7 cellular contexts compared by ENCODE assay signal in genomic region chr11:65452259-65452658, GRCh38. TPM values are rescaled to one million over a fixed set of nuclear protein-coding genes. Genes with fewer than 3 reads are reported as not detected.
A peak's percentile ranks its signal among the peaks of the same experiment; 100 is the strongest.
DNase-seq lines count a peak whose midpoint lies in the region; ATAC-seq and TF ChIP-seq lines count a peak whose summit lies in the region.
"Not testable (repeated sequence)": the region's sequence is repeated elsewhere in the genome, so short reads cannot be mapped to it uniquely, and the experiment has no call there.

No MANE protein-coding gene starts in this region.

- peaks cover 12% of the 10 kb centered on the region for H3K79me2 ChIP-seq in PC-9 (ENCODE audit: low read depth)

- not testable (repeated sequence) for H3K9me2 ChIP-seq in PC-9 (ENCODE audit: insufficient read depth)

- peak overlapping the region; percentile 58 for H3K27ac Mint-ChIP-seq in activated naive CD8-positive, alpha-beta T cell treated with anti-CD3 and anti-CD28 coated beads for 36 hours
- H3K27ac Mint-ChIP-seq in dendritic cell treated with granulocyte-macrophage colony-stimulating factor and Interleukin-4, amounts not matched to agents 40 ng/mL and 50 ng/mL, for 4 days: peak overlapping the region; percentile 66
- H3K27ac Mint-ChIP-seq in glutamatergic neuron (ENCODE audit: unreplicated experiment): peak overlapping the region; percentile 48

- not testable (repeated sequence) for H3K36me3 ChIP-seq in PC-9 (ENCODE audit: low read depth); gastrocnemius medialis; suprapubic skin

- BruUV-seq in PC-9 (replicated peaks; lab: Mats Ljungman, UMichigan): not testable (repeated sequence)

- not testable (repeated sequence) for H3K27me3 ChIP-seq in PC-9 (ENCODE audit: insufficient read depth, low read depth); gastrocnemius medialis; suprapubic skin

- TF ChIP-seq EP300 in suprapubic skin (IDR thresholded peaks at IDR 0.05): not testable (repeated sequence)

- not testable (repeated sequence) for TF ChIP-seq POLR2A in gastrocnemius medialis (IDR thresholded peaks at IDR 0.05); suprapubic skin (IDR thresholded peaks at IDR 0.05)

- H3K4me1 ChIP-seq in PC-9 (replicated peaks; ENCODE audit: insufficient read depth) (peaks cover 25% of the 10 kb centered on the region), gastrocnemius medialis (peaks cover 12 to 16% of the 10 kb centered on the region in 2 donors), suprapubic skin (peaks cover 37% of the 10 kb centered on the region)

- peak overlapping the region; percentile 64 for H3K27ac ChIP-seq in PC-9
- H3K27ac ChIP-seq in gastrocnemius medialis: peak overlapping the region; percentile 87 to 93 (median 90)
- peak overlapping the region; percentile 76 for H3K27ac ChIP-seq in suprapubic skin

- H3K9me3 ChIP-seq in PC-9 (ENCODE audit: insufficient read depth, low read depth); gastrocnemius medialis; suprapubic skin: not testable (repeated sequence)

- H3K27me3 Mint-ChIP-seq in activated naive CD8-positive, alpha-beta T cell treated with anti-CD3 and anti-CD28 coated beads for 36 hours; dendritic cell treated with granulocyte-macrophage colony-stimulating factor and Interleukin-4, amounts not matched to agents 40 ng/mL and 50 ng/mL, for 4 days; glutamatergic neuron (ENCODE audit: unreplicated experiment): not testable (repeated sequence)

- POLR2A ChIA-PET in PC-9 (lab: Charles Lee; ENCODE audit: unreplicated experiment): not testable (repeated sequence)

- H3K4me3 Mint-ChIP-seq in activated naive CD8-positive, alpha-beta T cell treated with anti-CD3 and anti-CD28 coated beads for 36 hours; dendritic cell treated with granulocyte-macrophage colony-stimulating factor and Interleukin-4, amounts not matched to agents 40 ng/mL and 50 ng/mL, for 4 days; glutamatergic neuron (ENCODE audit: unreplicated experiment): not testable (repeated sequence)

- WGBS in suprapubic skin: 92% methylated on average over 1 of the region's 3 CpGs

- DNase-seq in PC-9; activated naive CD8-positive, alpha-beta T cell treated with anti-CD3 and anti-CD28 coated beads for 36 hours; glutamatergic neuron; gastrocnemius medialis; suprapubic skin (ENCODE audit: low spot score in 2 of 2): not testable (repeated sequence)
- DNase-seq in mesenteric fat pad (ENCODE audit: low spot score): peak; percentile 1

- H3K4me2 ChIP-seq in PC-9: not testable (repeated sequence)

- not testable (repeated sequence) for H3K4me3 ChIP-seq in PC-9, gastrocnemius medialis, suprapubic skin

- peaks cover 49% of the 10 kb centered on the region for H3F3A ChIP-seq in PC-9 (ENCODE audit: insufficient read depth, low read depth)

- in situ Hi-C loops in gastrocnemius medialis (cut with MboI; ENCODE audit: low sequenced_read_pairs in 4 of 4): not testable (repeated sequence)

- H2AFZ ChIP-seq in PC-9: not testable (repeated sequence)

- H3K4me1 Mint-ChIP-seq in activated naive CD8-positive, alpha-beta T cell treated with anti-CD3 and anti-CD28 coated beads for 36 hours: peaks cover 13% of the 10 kb centered on the region
- peaks cover 38% of the 10 kb centered on the region for H3K4me1 Mint-ChIP-seq in dendritic cell treated with granulocyte-macrophage colony-stimulating factor and Interleukin-4, amounts not matched to agents 40 ng/mL and 50 ng/mL, for 4 days (ENCODE audit: low read depth)
- H3K4me1 Mint-ChIP-seq in glutamatergic neuron (ENCODE audit: low read depth, unreplicated experiment): peaks cover 12% of the 10 kb centered on the region

- not testable (repeated sequence) for ATAC-seq in gastrocnemius medialis

- not testable (repeated sequence) for H3K36me3 Mint-ChIP-seq in activated naive CD8-positive, alpha-beta T cell treated with anti-CD3 and anti-CD28 coated beads for 36 hours; dendritic cell treated with granulocyte-macrophage colony-stimulating factor and Interleukin-4, amounts not matched to agents 40 ng/mL and 50 ng/mL, for 4 days (ENCODE audit: low read depth)
- peaks cover 15% of the 10 kb centered on the region for H3K36me3 Mint-ChIP-seq in glutamatergic neuron (ENCODE audit: unreplicated experiment)

- H3K9me3 Mint-ChIP-seq in activated naive CD8-positive, alpha-beta T cell treated with anti-CD3 and anti-CD28 coated beads for 36 hours; dendritic cell treated with granulocyte-macrophage colony-stimulating factor and Interleukin-4, amounts not matched to agents 40 ng/mL and 50 ng/mL, for 4 days: not testable (repeated sequence)
- peaks cover 13% of the 10 kb centered on the region for H3K9me3 Mint-ChIP-seq in glutamatergic neuron (ENCODE audit: unreplicated experiment)

- TF ChIP-seq CTCF in PC-9 (conservative IDR thresholded peaks at IDR 0.05); glutamatergic neuron (IDR thresholded peaks at IDR 0.05; ENCODE audit: partially characterized antibody, unreplicated experiment); gastrocnemius medialis (IDR thresholded peaks at IDR 0.05 in 4 of 5, conservative IDR thresholded peaks at IDR 0.05 in 1 of 5); suprapubic skin (IDR thresholded peaks at IDR 0.05): not testable (repeated sequence)

- not testable (repeated sequence) for H4K20me1 ChIP-seq in PC-9 (ENCODE audit: insufficient read depth)

- intact Hi-C loops in PC-9 (cut with micrococcal nuclease; ENCODE audit: unreplicated experiment); dendritic cell treated with granulocyte-macrophage colony-stimulating factor and Interleukin-4, amounts not matched to agents 40 ng/mL and 50 ng/mL, for 4 days (cut with micrococcal nuclease); gastrocnemius medialis (cut with DNase I; ENCODE audit: low total_unique reads): not testable (repeated sequence)

- CTCF ChIA-PET in PC-9 (lab: Charles Lee): not testable (repeated sequence)

RNA-seq across cellular contexts. Expression of gene NEAT1, which starts 29.7 kb away (rescaled TPM):
- 825 and 938 TPM in 2 replicates for total RNA-seq in PC-9 (2021)
- total RNA-seq in activated naive CD8-positive, alpha-beta T cell treated with anti-CD3 and anti-CD28 coated beads for 36 hours: 100 to 1,000 TPM; 136 to 155 TPM
- total RNA-seq in glutamatergic neuron (ENCODE audit: unreplicated experiment): 107 TPM
- 1,527 TPM for total RNA-seq in mesenteric fat pad
- total RNA-seq in gastrocnemius medialis: 100 to 1,000 TPM in 1 of 4 donors, 10 to 100 TPM in 3; 24.1 to 472 (median 32.8) TPM
- 1,000 to 10,000 TPM in 1 of 4 donors, 100 to 1,000 TPM in 3; 336 to 2,041 (median 481) TPM for total RNA-seq in suprapubic skin

RNA-seq across cellular contexts. Expression of gene MALAT1, which starts 46.6 kb away (rescaled TPM):
- total RNA-seq in PC-9 (2021): 6,494 and 7,852 TPM in 2 replicates
- 1,000 to 10,000 TPM; 2,463 to 2,829 TPM for total RNA-seq in activated naive CD8-positive, alpha-beta T cell treated with anti-CD3 and anti-CD28 coated beads for 36 hours
- total RNA-seq in glutamatergic neuron (ENCODE audit: unreplicated experiment): 18,218 TPM
- 11,495 TPM for total RNA-seq in mesenteric fat pad
- 1,000 to 10,000 TPM in 3 of 4 donors, 100 to 1,000 TPM in 1; 874 to 6,745 (median 1,938) TPM for total RNA-seq in gastrocnemius medialis
- total RNA-seq in suprapubic skin: over 10,000 TPM; 10,207 to 42,728 (median 11,538) TPM
